In genomic region chr4:129093173-129093974, GRCh38 we compare ENCODE assay signal across 8 cellular contexts. TPM values are rescaled to one million over a fixed set of nuclear protein-coding genes. Genes with fewer than 3 reads are reported as not detected.
A peak's percentile ranks its signal among the peaks of the same experiment; 100 is the strongest.
DNase-seq lines count a peak whose midpoint lies in the region; TF ChIP-seq lines count a peak whose summit lies in the region.

TSS of gene SCLT1 (minus strand) at chr4:129093539. CDS start at chr4:129093103, 436 bp downstream.

- H4K8ac ChIP-seq in H9 (replicated peaks; ENCODE audit: insufficient read length, low read depth, low read length) = no peak within 1 kb of the TSS

- H3K27me3 ChIP-seq in H9 (ENCODE audit: insufficient read depth, low read length) = no peaks in the 10 kb centered on the region
- H3K27me3 ChIP-seq in MG63 = no peaks in the 10 kb centered on the region
- H3K27me3 ChIP-seq in stomach = no peaks in the 10 kb centered on the region

- H3K9ac ChIP-seq in H9 (ENCODE audit: extremely low read depth, insufficient read length, low read length) = peak within 1 kb of the TSS; percentile 48

- H2AK5ac ChIP-seq in H9 (ENCODE audit: insufficient read length, low read length) = no peak within 1 kb of the TSS

- H3K4me3 ChIP-seq in MG63 = peak within 1 kb of the TSS; percentile 74
- H3K4me3 ChIP-seq in stomach = peak within 1 kb of the TSS; percentile 62 to 85 (median 72)

- no peak for TF ChIP-seq CTCF in H9 (conservative IDR thresholded peaks at IDR 0.05)
- TF ChIP-seq CTCF in nephron progenitor cell (IDR thresholded peaks at IDR 0.05) = no peak
- no peak for TF ChIP-seq CTCF in stomach (IDR thresholded peaks at IDR 0.05)

- H3K27me3 Mint-ChIP-seq in H9 (ENCODE audit: low read depth) (no peaks in the 10 kb centered on the region), nephron progenitor cell (ENCODE audit: low read depth, poor library complexity) (peaks cover 9% of the 10 kb centered on the region)

- H3K9me3 Mint-ChIP-seq in H9 (no peaks in the 10 kb centered on the region), nephron progenitor cell (peaks cover 3% of the 10 kb centered on the region)

- peaks cover 7% of the 10 kb centered on the region for H3K23me2 ChIP-seq in H9 (ENCODE audit: insufficient read length, low read depth, low read length, poor library complexity, severe bottlenecking)

- DNase-seq in ELR (ENCODE audit: low read depth) = peak; percentile 99
- DNase-seq in H9 = peak; percentile 98
- DNase-seq in MG63 = peak; percentile 97
- DNase-seq in SHP77 treated with DMSO at 0.1 percent for 48 hours (lab: John Stamatoyannopoulos, UW) = peak; percentile 43
- peak; percentile 98 for DNase-seq in activated effector memory CD4-positive, alpha-beta T cell treated with anti-CD3 and anti-CD28 coated beads, Interleukin-2, amount 50 U/mL, for 16 hours
- DNase-seq in fibroblast of the conjunctiva (ENCODE audit: low read depth) = peak; percentile 96
- DNase-seq in nephron progenitor cell = peak; percentile 94
- peak; percentile 100 for DNase-seq in stomach

- H3K79me1 ChIP-seq in H9 (ENCODE audit: insufficient read depth, low read depth, low read length, poor library complexity, severe bottlenecking) = no peaks in the 10 kb centered on the region

- H3K4me1 Mint-ChIP-seq in H9 (peaks cover 13 to 17% of the 10 kb centered on the region in 2 experiments), nephron progenitor cell (peaks cover 21% of the 10 kb centered on the region)

- H3K27ac Mint-ChIP-seq in H9 (peak within 1 kb of the TSS in 2 of 3 experiments; percentile 55 to 64; a peak in 1 of 7 replicates), nephron progenitor cell (no peak within 1 kb of the TSS)

- H3K18ac ChIP-seq in H9 (ENCODE audit: insufficient read length, low read depth, low read length) = peak within 1 kb of the TSS; percentile 76

- H2BK20ac ChIP-seq in H9 (ENCODE audit: low read depth, low read length, poor library complexity, severe bottlenecking) = no peak within 1 kb of the TSS

- no peak within 1 kb of the TSS for H3K4ac ChIP-seq in H9 (ENCODE audit: low read depth, low read length)

- peak within 1 kb of the TSS; percentile 76 for H3K14ac ChIP-seq in H9 (ENCODE audit: insufficient read depth, low read length)

- H2BK120ac ChIP-seq in H9 (ENCODE audit: low read depth, low read length, poor library complexity, severe bottlenecking) = no peak within 1 kb of the TSS

- TF ChIP-seq POLR2A in stomach (IDR thresholded peaks at IDR 0.05) = peak in 2 of 4 donors; percentile 38 to 88

- H3K4me2 ChIP-seq in H9 (ENCODE audit: insufficient read depth, insufficient read length, low read length) = peak within 1 kb of the TSS; percentile 97

- H4K5ac ChIP-seq in H9 (ENCODE audit: insufficient read length, low read depth, low read length) = no peak within 1 kb of the TSS

- H3K79me2 ChIP-seq in H9 (ENCODE audit: insufficient read depth, low read length) = no peaks in the 10 kb centered on the region

- H2BK15ac ChIP-seq in H9 (ENCODE audit: low read depth, low read length) = no peak within 1 kb of the TSS

- intact Hi-C loops in stomach (cut with DNase I; ENCODE audit: low total_unique reads) = no loop called here

- no peak within 1 kb of the TSS for H2BK12ac ChIP-seq in H9 (ENCODE audit: insufficient read length, low read depth, low read length)

- H3K4me3 Mint-ChIP-seq in H9 (no peak within 1 kb of the TSS), nephron progenitor cell (peak within 1 kb of the TSS; percentile 57)

- H3T11ph ChIP-seq in H9 (ENCODE audit: low read length) = no peak within 1 kb of the TSS

- H3K9me3 ChIP-seq in H9 (ENCODE audit: control insufficient read depth, low read depth, low read length) (no peaks in the 10 kb centered on the region), MG63 (no peaks in the 10 kb centered on the region), stomach (no peaks in the 10 kb centered on the region)

- H3K4me1 ChIP-seq in H9 (ENCODE audit: insufficient read depth, low read length) (no peaks in the 10 kb centered on the region), stomach (peaks cover 14 to 53% (median 28%) of the 10 kb centered on the region in 4 donors)

- H4K20me1 ChIP-seq in H9 (ENCODE audit: control insufficient read depth, insufficient read depth, insufficient read length) = no peaks in the 10 kb centered on the region

- H3K56ac ChIP-seq in H9 (ENCODE audit: insufficient read length, low read depth, low read length) = no peak within 1 kb of the TSS

- H4K91ac ChIP-seq in H9 (ENCODE audit: insufficient read length, low read depth, low read length) = no peak within 1 kb of the TSS

- H2AFZ ChIP-seq in H9 (ENCODE audit: low read length) = peak within 1 kb of the TSS; percentile 1

- H3K36me3 ChIP-seq in MG63 (no peaks in the 10 kb centered on the region), stomach (no peaks in the 10 kb centered on the region)

- no CpG with 5 or more reads among the region's 60 CpGs for WGBS in H9 (ENCODE audit: extremely low coverage, insufficient read length, low lambda C conversion rate)
- WGBS in stomach, 5 donors = 0 to 2% (median 1%) methylated on average over 25 to 60 of the region's 60 CpGs

- H3K36me3 Mint-ChIP-seq in H9 (ENCODE audit: insufficient read depth in 1 of 3, low read depth in 3 of 3) (0 out of 7 replicates have a peak, but pooled peaks cover 0 to 1% (median 0%) of the 10 kb centered on the region in 3 experiments), nephron progenitor cell (ENCODE audit: low read depth) (peaks cover 14% of the 10 kb centered on the region)

- H3K23ac ChIP-seq in H9 (ENCODE audit: insufficient read length, low read depth, low read length) = no peak within 1 kb of the TSS

- H3K27ac ChIP-seq in H9 (ENCODE audit: insufficient read length, low read depth, low read length) (peak within 1 kb of the TSS; percentile 21), stomach (peak within 1 kb of the TSS; percentile 97 to 99 (median 98))

- TF ChIP-seq EP300 in stomach (IDR thresholded peaks at IDR 0.05) = no peak

- no peak within 1 kb of the TSS for H2BK5ac ChIP-seq in H9 (ENCODE audit: insufficient read length, low read length)

RNA-seq across cellular contexts. Expression of gene SCLT1, which starts in this region (rescaled TPM):
- 10.5 and 11.3 TPM in 2 replicates for total RNA-seq in H9 (2021)
- total RNA-seq in MG63 (2014; rRNA removed; shearing (Covaris generic); ENCODE audit: low replicate concordance) = 13.6 and 13.9 TPM in 2 replicates
- 10 to 100 TPM in 4 of 5 donors, 1 to 10 TPM in 1; 2.3 to 49.0 (median 21.7) TPM for total RNA-seq in stomach
- polyA plus RNA-seq in stomach = 1 to 10 TPM; 3.6 to 4.3 (median 4.0) TPM

Comparison
In these comparisons a context has a peak if more than half of its experiments do, and no peak if none do; other contexts are left out.
1. Peak in every context shown above with its lines: DNase-seq, H3K4me3 ChIP-seq and H3K27ac ChIP-seq.
2. DNase-seq: peak in every context shown above with its lines; median percentile 100 in stomach; 99 in ELR; 98 in H9; 98 in activated effector memory CD4-positive, alpha-beta T cell treated with anti-CD3 and anti-CD28 coated beads, Interleukin-2, amount 50 U/mL, for 16 hours; 97 in MG63; 96 in fibroblast of the conjunctiva; 94 in nephron progenitor cell; 43 in SHP77 treated with DMSO at 0.1 percent for 48 hours.